ENCODE assay signal across 22 cellular contexts in genomic region chr17:41467546-41467945, GRCh38. TPM values are rescaled to one million over a fixed set of nuclear protein-coding genes. Genes with fewer than 3 reads are reported as not detected.
DNase-seq lines count a peak whose midpoint lies in the region; TF ChIP-seq lines count a peak whose summit lies in the region.
"Had no signal": no experiment of that assay in that cellular context is flagged by ENCODE, and none has a peak within 500 bp of the region (broad histone marks: within the 10 kb centered on the region; RNA-seq: fewer than 3 reads in every experiment).

No MANE protein-coding gene starts in this region.

- peak; percentile 26 for DNase-seq in MCF 10A (ENCODE audit: unreplicated experiment)
- no peak for DNase-seq in mammary epithelial cell
- no peak for DNase-seq in esophagus squamous epithelium (lab: John Stamatoyannopoulos, UW)
- peak; percentile 64 for DNase-seq in posterior vena cava (ENCODE audit: low spot score)
- DNase-seq in glomerular visceral epithelial cell (ENCODE audit: extremely low spot score), result no peak
- DNase-seq in stimulated activated CD4-positive, alpha-beta T cell treated with anti-CD3 and anti-CD28 coated beads, Interleukin-4, amount 100 ng/mL, for 1 hour, result no peak
- no peak for DNase-seq in immature natural killer cell
- DNase-seq in Ammon's horn (ENCODE audit: low spot score), result no peak
- DNase-seq: CD8-positive, alpha-beta memory T cell; GOT3; HCEC 1CT; KG1; NCI-H1105; NCI-H146; NCI-H2029; NCI-H226; NCI-H524 treated with DMSO at 0.1 percent for 48 hours; Right ventricle myocardium superior had no signal

- in situ Hi-C loops in mammary epithelial cell (cut with MboI; ENCODE audit: low sequenced_read_pairs in 2 of 2), result no loop called here

- H3K27me3 Mint-ChIP-seq in MCF 10A (ENCODE audit: insufficient read depth, unreplicated experiment) (peaks cover 16% of the 10 kb centered on the region), immature natural killer cell (ENCODE audit: low read depth in 3 of 3) (peaks cover 0 to 4% (median 4%) of the 10 kb centered on the region in 3 donors)

- H3K4me3 Mint-ChIP-seq in MCF 10A (ENCODE audit: unreplicated experiment) (no peak overlapping the region), immature natural killer cell (no peak overlapping the region)
- H3K4me3 Mint-ChIP-seq: CD8-positive, alpha-beta memory T cell had no signal

- H3K27me3 ChIP-seq in mammary epithelial cell (ENCODE audit: insufficient read depth, low read length) (no peaks in the 10 kb centered on the region), esophagus squamous epithelium (no peaks in the 10 kb centered on the region)

- H3K27ac ChIP-seq in mammary epithelial cell (ENCODE audit: insufficient read depth, low read depth, low read length) (no peak overlapping the region), esophagus squamous epithelium (peak overlapping the region in 3 of 4 donors; percentile 12 to 50 (median 49))
- H3K27ac ChIP-seq: 22Rv1, C4-2B, HL-60 had no signal

- TF ChIP-seq CTCF in MCF 10A (IDR thresholded peaks at IDR 0.05; ENCODE audit: unreplicated experiment) (no peak), mammary epithelial cell (conservative IDR thresholded peaks at IDR 0.05 in 1 of 2, IDR thresholded peaks at IDR 0.05 in 1 of 2; ENCODE audit: extremely low read depth in 1 of 2, insufficient read depth in 1 of 2, low read depth in 1 of 2, low read length in 2 of 2) (no peak), esophagus squamous epithelium (IDR thresholded peaks at IDR 0.05) (no peak)

- intact Hi-C loops in MCF 10A (cut with micrococcal nuclease) (no loop called here), mammary epithelial cell (cut with micrococcal nuclease) (no loop called here), esophagus squamous epithelium (cut with DNase I) (no loop called here), posterior vena cava (cut with DNase I) (no loop called here)

- H3K4me3 ChIP-seq in mammary epithelial cell (replicated peaks in 1 of 3; ENCODE audit: insufficient read depth in 1 of 3, low read depth in 2 of 3, low read length in 3 of 3), result no peak overlapping the region
- no peak overlapping the region for H3K4me3 ChIP-seq in esophagus squamous epithelium

- CTCF ChIA-PET in MCF 10A (lab: Yijun Ruan, JAX) (no interaction called here), mammary epithelial cell (lab: Charles Lee; ENCODE audit: low non-redundant PET) (no interaction called here)

- TF ChIP-seq POLR2A in esophagus squamous epithelium (IDR thresholded peaks at IDR 0.05), result no peak

- dilution Hi-C loops in mammary epithelial cell (cut with HindIII; ENCODE audit: low sequenced_read_pairs), result no loop called here

- H3K36me3 ChIP-seq in mammary epithelial cell (ENCODE audit: insufficient read depth, low read length), result no peaks in the 10 kb centered on the region
- H3K36me3 ChIP-seq in esophagus squamous epithelium, result no peaks in the 10 kb centered on the region

- POLR2A ChIA-PET in MCF 10A (lab: Yijun Ruan, JAX), result interaction anchor here (1.2 kb wide), 1 partner anchor 13 kb away, joined by 3 read pairs; no protein-coding TSS in a partner anchor

- H3K4me1 Mint-ChIP-seq in MCF 10A (ENCODE audit: insufficient read depth, unreplicated experiment) (peaks cover 9% of the 10 kb centered on the region), immature natural killer cell (no peaks in the 10 kb centered on the region)

- no peaks in the 10 kb centered on the region for H4K20me1 ChIP-seq in mammary epithelial cell (ENCODE audit: insufficient read depth, low read length)

- whole genome bisulfite sequencing in mammary epithelial cell (ENCODE audit: low coverage, missing lambda C conversion rate), result 25% methylated on average over 4 of the region's 4 CpGs
- 21 to 45% methylated on average over 2 to 3 of the region's 4 CpGs for WGBS in esophagus squamous epithelium, 2 donors

- no peak overlapping the region for H3K9ac ChIP-seq in mammary epithelial cell (ENCODE audit: insufficient read depth, low read length)

- H3K4me2 ChIP-seq in mammary epithelial cell (ENCODE audit: insufficient read depth, low read depth, low read length), result no peak overlapping the region

- no peaks in the 10 kb centered on the region for H3K9me3 Mint-ChIP-seq in MCF 10A (ENCODE audit: unreplicated experiment)
- H3K9me3 Mint-ChIP-seq in immature natural killer cell, result no peaks in the 10 kb centered on the region

- no peak overlapping the region for H3K27ac Mint-ChIP-seq in MCF 10A (ENCODE audit: low read depth, unreplicated experiment)
- H3K27ac Mint-ChIP-seq in immature natural killer cell, result no peak overlapping the region
- H3K27ac Mint-ChIP-seq: CD8-positive, alpha-beta memory T cell had no signal

- H3K4me1 ChIP-seq in mammary epithelial cell (ENCODE audit: insufficient read depth, low read length) (peaks cover 29% of the 10 kb centered on the region), esophagus squamous epithelium (peaks cover 13 to 57% (median 29%) of the 10 kb centered on the region in 3 donors)

- no TSS peak for BruUV-seq in MCF 10A (replicated peaks; lab: Mats Ljungman, UMichigan)
- no TSS peak for BruUV-seq in mammary epithelial cell (replicated peaks; lab: Mats Ljungman, UMichigan)

- no peaks in the 10 kb centered on the region for H3K9me3 ChIP-seq in mammary epithelial cell (replicated peaks; ENCODE audit: insufficient read depth, low read length)
- no peaks in the 10 kb centered on the region for H3K9me3 ChIP-seq in esophagus squamous epithelium

- H3K36me3 Mint-ChIP-seq in MCF 10A (ENCODE audit: insufficient read depth, unreplicated experiment) (no peaks in the 10 kb centered on the region), immature natural killer cell (no peaks in the 10 kb centered on the region)
- H3K36me3 Mint-ChIP-seq: CD8-positive, alpha-beta memory T cell had no signal

- H3K79me2 ChIP-seq in mammary epithelial cell (ENCODE audit: insufficient read depth, low read length), result no peaks in the 10 kb centered on the region

- no peak overlapping the region for H2AFZ ChIP-seq in mammary epithelial cell (ENCODE audit: low read depth, low read length)

RNA-seq across cellular contexts. Expression of gene KRT32, which starts 0.4 kb away (rescaled TPM):
- total RNA-seq in MCF 10A (2022), result not detected in 2 replicates
- total RNA-seq in mammary epithelial cell, result not detected
- 0.23 TPM for polyA plus RNA-seq in mammary epithelial cell
- not detected for polyA minus RNA-seq in mammary epithelial cell
- 10 to 100 TPM in 1 of 4 donors, 1 to 10 TPM in 2, under 1 TPM in 1; 0.61 to 12.8 (median 4.6) TPM for total RNA-seq in esophagus squamous epithelium
- under 1 TPM in 1 of 2 donors, not detected in 1; 0.23 TPM for total RNA-seq in posterior vena cava
- polyA plus RNA-seq in immature natural killer cell, result not detected
- total RNA-seq: CD8-positive, alpha-beta memory T cell; Right ventricle myocardium superior had no signal
- polyA plus RNA-seq: CD8-positive, alpha-beta memory T cell had no signal

RNA-seq across cellular contexts. Expression of gene KRT35, which starts 13.4 kb away (rescaled TPM):
- not detected in 2 replicates for total RNA-seq in MCF 10A (2022)
- not detected for total RNA-seq in mammary epithelial cell
- not detected for polyA plus RNA-seq in mammary epithelial cell
- not detected for polyA minus RNA-seq in mammary epithelial cell
- not detected for total RNA-seq in esophagus squamous epithelium
- total RNA-seq in posterior vena cava, result not detected
- polyA plus RNA-seq in immature natural killer cell, result not detected
- total RNA-seq: CD8-positive, alpha-beta memory T cell; Daoy; Right ventricle myocardium superior had no signal
- polyA plus RNA-seq: CD8-positive, alpha-beta memory T cell had no signal

RNA-seq across cellular contexts. Expression of gene KRT36, which starts 22.2 kb away (rescaled TPM):
- total RNA-seq in MCF 10A (2022) (not detected in 2 replicates), mammary epithelial cell (not detected), esophagus squamous epithelium (under 1 TPM in 1 of 4 donors, not detected in 3; 0.38 TPM), posterior vena cava (not detected)
- polyA plus RNA-seq in mammary epithelial cell (not detected), immature natural killer cell (not detected)
- not detected for polyA minus RNA-seq in mammary epithelial cell
- total RNA-seq: CD8-positive, alpha-beta memory T cell; Daoy; Right ventricle myocardium superior had no signal
- polyA plus RNA-seq: CD8-positive, alpha-beta memory T cell had no signal

RNA-seq across cellular contexts. Expression of gene KRT38, which starts 26.8 kb away (rescaled TPM):
- total RNA-seq in MCF 10A (2022), result not detected in 2 replicates
- not detected for total RNA-seq in mammary epithelial cell
- not detected for polyA plus RNA-seq in mammary epithelial cell
- not detected for polyA minus RNA-seq in mammary epithelial cell
- under 1 TPM in 1 of 4 donors, not detected in 3; 0.18 TPM for total RNA-seq in esophagus squamous epithelium
- not detected for total RNA-seq in posterior vena cava
- not detected for polyA plus RNA-seq in immature natural killer cell
- total RNA-seq: CD8-positive, alpha-beta memory T cell; Daoy; Right ventricle myocardium superior had no signal
- polyA plus RNA-seq: CD8-positive, alpha-beta memory T cell had no signal

RNA-seq across cellular contexts. Expression of gene KRT13, which starts 37.9 kb away (rescaled TPM):
- not detected in 2 replicates for total RNA-seq in MCF 10A (2022)
- 1 to 10 TPM in 1 of 2 donors, under 1 TPM in 1; 0.17 to 1.4 TPM for total RNA-seq in mammary epithelial cell
- polyA plus RNA-seq in mammary epithelial cell, result 1.2 TPM
- not detected for polyA minus RNA-seq in mammary epithelial cell
- total RNA-seq in esophagus squamous epithelium, result over 10,000 TPM; 27,182 to 79,363 (median 33,601) TPM
- total RNA-seq in posterior vena cava, result not detected
- not detected for polyA plus RNA-seq in immature natural killer cell
- total RNA-seq: CD8-positive, alpha-beta memory T cell; Daoy; Right ventricle myocardium superior had no signal
- polyA plus RNA-seq: CD8-positive, alpha-beta memory T cell had no signal

Comparison
In these comparisons a context has a peak if more than half of its experiments do, and no peak if none do; other contexts are left out.
1. DNase-seq: peak in MCF 10A (single experiment) and posterior vena cava (single experiment); none in mammary epithelial cell (single experiment), esophagus squamous epithelium (single experiment), glomerular visceral epithelial cell (single experiment), stimulated activated CD4-positive, alpha-beta T cell treated with anti-CD3 and anti-CD28 coated beads, Interleukin-4, amount 100 ng/mL, for 1 hour (single experiment), immature natural killer cell (0 of 3) and Ammon's horn (single experiment).